8 cellular contexts compared by ENCODE assay signal in genomic region chrX:110318664-110318968, GRCh38. TPM values are rescaled to one million over a fixed set of nuclear protein-coding genes. Genes with fewer than 3 reads are reported as not detected.
DNase-seq lines count a peak whose midpoint lies in the region; ATAC-seq and TF ChIP-seq lines count a peak whose summit lies in the region.

No MANE protein-coding gene starts in this region.

- TF ChIP-seq CTCF in astrocyte of the spinal cord (IDR thresholded peaks at IDR 0.05; ENCODE audit: low read depth, low read length) = no peak

- peak; percentile 42 for ATAC-seq in activated CD8-positive, alpha-beta memory T cell treated with anti-CD3 and anti-CD28 coated beads, Interleukin-2, amount 10 ng/mL, durations not matched to agents 7 days and 5 days
- no peak for ATAC-seq in memory B cell (ENCODE audit: low read depth)
- no peak for ATAC-seq in GM21619 (IDR thresholded peaks at IDR 0.05; ENCODE audit: unreplicated experiment)

- peaks cover 58% of the 10 kb centered on the region for H3K4me1 ChIP-seq in HUES48 (ENCODE audit: control insufficient read depth, insufficient read depth, low read length)

- in situ Hi-C loops in astrocyte of the spinal cord (cut with HindIII; ENCODE audit: low sequenced_read_pairs) = no loop called here

- no peak for DNase-seq in activated CD8-positive, alpha-beta memory T cell treated with anti-CD3 and anti-CD28 coated beads, Interleukin-2, amount 10 ng/mL, durations not matched to agents 7 days and 5 days
- no peak for DNase-seq in activated CD8-positive, alpha-beta memory T cell treated with anti-CD3 and anti-CD28 coated beads, Interleukin-2, amount 50 U/mL, for 48 hours
- DNase-seq in astrocyte of the spinal cord (ENCODE audit: low read depth, low spot score) (peak; percentile 9), memory B cell (ENCODE audit: low spot score in 2 of 2) (no peak), NCI-H1417 treated with DMSO at 0.1 percent for 48 hours (lab: John Stamatoyannopoulos, UW) (no peak), hepatic stellate cell (ENCODE audit: low spot score) (no peak)

- H3K27ac Mint-ChIP-seq in activated CD8-positive, alpha-beta memory T cell treated with anti-CD3 and anti-CD28 coated beads, Interleukin-2, amount 10 ng/mL, durations not matched to agents 7 days and 5 days = peak overlapping the region; percentile 95
- H3K27ac Mint-ChIP-seq in memory B cell = peak overlapping the region; percentile 97

- H3K27me3 ChIP-seq in HUES48 (ENCODE audit: control insufficient read depth, insufficient read depth, low read length) = peaks cover 5% of the 10 kb centered on the region; the same call in 1 of the 2 replicates

- H3K9ac ChIP-seq in HUES48 (ENCODE audit: low read depth, low read length) = peak overlapping the region; percentile 92

- no peaks in the 10 kb centered on the region for H3K27me3 Mint-ChIP-seq in activated CD8-positive, alpha-beta memory T cell treated with anti-CD3 and anti-CD28 coated beads, Interleukin-2, amount 10 ng/mL, durations not matched to agents 7 days and 5 days
- no peaks in the 10 kb centered on the region for H3K27me3 Mint-ChIP-seq in memory B cell

- no peaks in the 10 kb centered on the region for H3K36me3 ChIP-seq in HUES48 (ENCODE audit: control insufficient read depth, insufficient read depth, low read length)

- no peaks in the 10 kb centered on the region for H3K36me3 Mint-ChIP-seq in activated CD8-positive, alpha-beta memory T cell treated with anti-CD3 and anti-CD28 coated beads, Interleukin-2, amount 10 ng/mL, durations not matched to agents 7 days and 5 days
- H3K36me3 Mint-ChIP-seq in memory B cell = no peaks in the 10 kb centered on the region

- peak overlapping the region; percentile 95 for H3K4me3 ChIP-seq in HUES48 (ENCODE audit: low read depth, low read length)
- peak overlapping the region; percentile 58 for H3K4me3 ChIP-seq in astrocyte of the spinal cord (ENCODE audit: low read depth, low read length)

- H3K4me1 Mint-ChIP-seq in activated CD8-positive, alpha-beta memory T cell treated with anti-CD3 and anti-CD28 coated beads, Interleukin-2, amount 10 ng/mL, durations not matched to agents 7 days and 5 days = peaks cover 22% of the 10 kb centered on the region
- H3K4me1 Mint-ChIP-seq in memory B cell = peaks cover 8% of the 10 kb centered on the region

- CTCF ChIA-PET in activated CD8-positive, alpha-beta memory T cell treated with anti-CD3 and anti-CD28 coated beads, Interleukin-2, amount 10 ng/mL, durations not matched to agents 7 days and 5 days (lab: Charles Lee) = interaction anchor here (0.6 to 1.4 kb wide), 3 partner anchors 14 to 129 kb away, joined by 3 read pairs; no protein-coding TSS in a partner anchor

- peak overlapping the region; percentile 48 for H3K27ac ChIP-seq in HUES48 (ENCODE audit: low read depth, low read length)

- no peaks in the 10 kb centered on the region for H3K9me3 Mint-ChIP-seq in activated CD8-positive, alpha-beta memory T cell treated with anti-CD3 and anti-CD28 coated beads, Interleukin-2, amount 10 ng/mL, durations not matched to agents 7 days and 5 days (ENCODE audit: low read depth)
- H3K9me3 Mint-ChIP-seq in memory B cell = no peaks in the 10 kb centered on the region

- H3K9me3 ChIP-seq in HUES48 (ENCODE audit: control insufficient read depth, insufficient read depth, low read length) = no peaks in the 10 kb centered on the region

- H3K4me3 Mint-ChIP-seq in activated CD8-positive, alpha-beta memory T cell treated with anti-CD3 and anti-CD28 coated beads, Interleukin-2, amount 10 ng/mL, durations not matched to agents 7 days and 5 days = peak overlapping the region; percentile 84
- peak overlapping the region; percentile 93 for H3K4me3 Mint-ChIP-seq in memory B cell

RNA-seq across cellular contexts. Expression of gene AMMECR1, which starts 0.7 kb away (rescaled TPM):
- 10 to 100 TPM in 1 of 2 experiments, 1 to 10 TPM in 1; 8.8 to 10.1 TPM for total RNA-seq in activated CD8-positive, alpha-beta memory T cell treated with anti-CD3 and anti-CD28 coated beads, Interleukin-2, amount 10 ng/mL, durations not matched to agents 7 days and 5 days

RNA-seq across cellular contexts. Expression of gene RTL9, which starts 40.0 kb away (rescaled TPM):
- not detected for total RNA-seq in activated CD8-positive, alpha-beta memory T cell treated with anti-CD3 and anti-CD28 coated beads, Interleukin-2, amount 10 ng/mL, durations not matched to agents 7 days and 5 days
